19 cellular contexts compared by ENCODE assay signal in genomic region chr12:51080136-51080535, GRCh38. TPM values are rescaled to one million over a fixed set of nuclear protein-coding genes. Genes with fewer than 3 reads are reported as not detected.
DNase-seq lines count a peak whose midpoint lies in the region; TF ChIP-seq lines count a peak whose summit lies in the region.
"Had no signal": no experiment of that assay in that cellular context is flagged by ENCODE, and none has a peak within 500 bp of the region (broad histone marks: within the 10 kb centered on the region; RNA-seq: fewer than 3 reads in every experiment).

No MANE protein-coding gene starts in this region.

- H3K27me3 Mint-ChIP-seq in chondrocyte (ENCODE audit: low read depth) (no peaks in the 10 kb centered on the region), neural crest cell (ENCODE audit: low read depth) (no peaks in the 10 kb centered on the region)

- no peaks in the 10 kb centered on the region for H3K9me3 Mint-ChIP-seq in chondrocyte (ENCODE audit: low read depth)
- no peaks in the 10 kb centered on the region for H3K9me3 Mint-ChIP-seq in neural crest cell

- no peak overlapping the region for H3K4me3 Mint-ChIP-seq in chondrocyte (ENCODE audit: unreplicated experiment)
- H3K4me3 Mint-ChIP-seq in neural crest cell = peak overlapping the region; percentile 52
- H3K4me3 Mint-ChIP-seq: CD14-positive monocyte had no signal

- DNase-seq in HEK293T (ENCODE audit: extremely low spot score) = no peak
- DNase-seq in chondrocyte (ENCODE audit: low spot score) = no peak
- no peak for DNase-seq in neural crest cell (ENCODE audit: low read depth, low spot score)
- no peak for DNase-seq in NCI-H1092 treated with DMSO at 0.1 percent for 48 hours (lab: John Stamatoyannopoulos, UW)
- no peak for DNase-seq in DMS153 treated with DMSO at 0.1 percent for 48 hours (lab: John Stamatoyannopoulos, UW; ENCODE audit: unreplicated experiment)
- no peak for DNase-seq in COLO829 (ENCODE audit: low spot score)
- DNase-seq in head of caudate nucleus = no peak
- DNase-seq: DMS79 treated with DMSO at 0.1 percent for 48 hours, GOT3, Karpas-422, MG63, NCI-H1417 treated with DMSO at 0.1 percent for 48 hours, NCI-H187, NCI-H2107, NCI-H446 treated with DMSO at 0.1 percent for 48 hours, NCI-H69, SIG-M5 had no signal

- H3K27ac Mint-ChIP-seq in chondrocyte (ENCODE audit: unreplicated experiment) (peak overlapping the region; percentile 53), neural crest cell (ENCODE audit: unreplicated experiment) (no peak overlapping the region)

- TF ChIP-seq CTCF in 22Rv1 (IDR thresholded peaks at IDR 0.05) (no peak), chondrocyte (IDR thresholded peaks at IDR 0.05) (no peak), neural crest cell (conservative IDR thresholded peaks at IDR 0.05) (no peak)

- intact Hi-C loops in head of caudate nucleus (cut with DNase I) = loop anchor here (10.0 kb wide), 2 partner anchors 95 to 155 kb away; partner anchors contain the start of genes DAZAP2 and TFCP2

- CTCF ChIA-PET in HEK293T (lab: Yijun Ruan, JAX) = no interaction called here

- H3K36me3 Mint-ChIP-seq in chondrocyte (ENCODE audit: low read depth) (no peaks in the 10 kb centered on the region), neural crest cell (ENCODE audit: low read depth) (peaks cover 8% of the 10 kb centered on the region)

- H3K4me1 Mint-ChIP-seq in chondrocyte (ENCODE audit: low read depth) (peaks cover 61% of the 10 kb centered on the region), neural crest cell (peaks cover 56% of the 10 kb centered on the region)

- POLR2A ChIA-PET in HEK293T (lab: Yijun Ruan, JAX) = interaction anchor here (1.0 kb wide), 1 partner anchor 16 kb away, joined by 5 read pairs; no protein-coding TSS in a partner anchor

- H3K27ac ChIP-seq in 22Rv1 = peak overlapping the region; percentile 84

TF ChIP-seq in HEK293T, 16 proteins besides CTCF, POLR2A, EP300 and RAD21:
- no peak for TF ChIP-seq FOXM1 (IDR thresholded peaks at IDR 0.05; ENCODE audit: borderline replicate concordance)
- TF ChIP-seq ZNF384 (IDR thresholded peaks at IDR 0.05) = 0 out of 2 replicates have a peak, but pooled peaks have one; percentile 5
- no peak for TF ChIP-seq FOXA1 (IDR thresholded peaks at IDR 0.05)
- TF ChIP-seq FOXK2 (IDR thresholded peaks at IDR 0.05) = no peak
- TF ChIP-seq PKNOX1 (IDR thresholded peaks at IDR 0.05) = no peak

RNA-seq across cellular contexts. Expression of gene CSRNP2, which starts 3.3 kb away (rescaled TPM):
- 40.5 to 49.6 TPM (median 48.3 TPM) in 3 replicates for total RNA-seq in chondrocyte
- 54.4 and 55.2 TPM in 2 replicates for total RNA-seq in neural crest cell

RNA-seq across cellular contexts. Expression of gene LETMD1, which starts 32.0 kb away (rescaled TPM):
- 25.3 to 30.5 TPM (median 26.2 TPM) in 3 replicates for total RNA-seq in chondrocyte
- total RNA-seq in neural crest cell = 43.2 and 44.5 TPM in 2 replicates

RNA-seq across cellular contexts. Expression of gene SLC11A2, which starts 54.0 kb away (rescaled TPM):
- total RNA-seq in chondrocyte (26.8 to 41.4 TPM (median 33.0 TPM) in 3 replicates), neural crest cell (50.4 and 51.4 TPM in 2 replicates)
